8 cellular contexts compared by ENCODE assay signal in the genomic region with DNA sequence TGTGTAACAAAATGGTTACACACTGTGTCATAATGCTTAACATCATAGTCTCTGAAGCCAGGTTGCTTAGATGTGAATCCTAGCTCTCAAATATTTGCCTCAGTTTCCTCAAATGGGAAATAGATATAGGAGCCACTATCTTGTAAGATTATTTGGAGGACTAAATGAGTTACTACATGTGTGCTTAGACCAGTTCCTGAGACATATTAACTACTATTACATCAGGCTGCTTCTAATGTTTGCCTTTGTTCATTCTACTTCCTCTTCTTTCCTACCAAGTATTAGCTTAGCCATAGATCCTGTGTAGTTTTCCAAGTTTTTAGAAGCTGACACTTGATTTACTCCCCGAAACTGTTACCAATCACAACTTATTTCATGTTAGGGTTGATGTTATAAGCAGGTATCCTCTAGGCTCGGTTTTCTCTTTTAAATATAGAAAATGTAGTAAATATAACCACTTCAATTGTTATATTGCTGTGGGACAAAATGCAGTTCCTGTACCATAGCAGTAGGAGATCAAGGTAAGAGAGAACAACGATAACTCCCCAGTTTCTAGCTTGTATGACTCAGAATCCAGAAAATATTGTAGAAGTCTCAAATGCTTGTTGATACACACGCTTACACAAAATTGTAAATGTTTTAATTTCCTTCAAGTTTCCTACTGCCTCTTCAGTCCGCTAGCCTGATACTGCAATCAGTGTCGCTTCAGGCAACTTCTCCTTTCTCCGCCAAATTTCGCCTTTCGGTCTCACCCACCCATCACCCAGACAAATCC. TPM values are rescaled to one million over a fixed set of nuclear protein-coding genes. Genes with fewer than 3 reads are reported as not detected.
A peak's percentile ranks its signal among the peaks of the same experiment; 100 is the strongest.
DNase-seq lines count a peak whose midpoint lies in the region; ATAC-seq and TF ChIP-seq lines count a peak whose summit lies in the region.

No MANE protein-coding gene starts in this region.

- H3K4me1 ChIP-seq in GM23248 (ENCODE audit: insufficient read depth) = peaks cover 21% of the 10 kb centered on the region
- H3K4me1 ChIP-seq in mucosa of descending colon (ENCODE audit: low read depth) = peaks cover 5% of the 10 kb centered on the region

- peak overlapping the region; percentile 99 for H3K4me2 ChIP-seq in GM23248 (ENCODE audit: unreplicated experiment)

- H3K36me3 ChIP-seq in GM23248 (ENCODE audit: low read depth) (peaks cover 7% of the 10 kb centered on the region; the same call in 1 of the 2 replicates), mucosa of descending colon (ENCODE audit: low read depth) (no peaks in the 10 kb centered on the region)

- peaks cover 21% of the 10 kb centered on the region; the same call in 1 of the 2 replicates for H3F3A ChIP-seq in GM23248 (ENCODE audit: insufficient read depth)

- H3K27me3 ChIP-seq in GM23248 (replicated peaks; ENCODE audit: insufficient read depth) = no peaks in the 10 kb centered on the region

- no peaks in the 10 kb centered on the region for H3K9me3 ChIP-seq in GM23248 (ENCODE audit: low read depth)
- no peaks in the 10 kb centered on the region for H3K9me3 ChIP-seq in mucosa of descending colon

- H3K27ac ChIP-seq in GM23248 = peak overlapping the region; percentile 76

- no peaks in the 10 kb centered on the region for H3K27me3 Mint-ChIP-seq in dendritic cell treated with granulocyte-macrophage colony-stimulating factor and Interleukin-4, amounts not matched to agents 40 ng/mL and 50 ng/mL, for 4 days

- in situ Hi-C loops in GM23248 (cut with MboI) = no loop called here

- peak; percentile 1 for ATAC-seq in mucosa of descending colon
- ATAC-seq in HG02763 (IDR thresholded peaks at IDR 0.05; ENCODE audit: unreplicated experiment) = no peak

- no peaks in the 10 kb centered on the region for H3K9me2 ChIP-seq in GM23248 (ENCODE audit: insufficient read depth)

- H3K79me2 ChIP-seq in GM23248 (ENCODE audit: insufficient read depth) = peaks cover 25% of the 10 kb centered on the region; the same call in 1 of the 2 replicates

- H3K4me3 ChIP-seq in GM23248 (peak overlapping the region; percentile 88), mucosa of descending colon (peak overlapping the region; percentile 93)

- peak overlapping the region; percentile 20 for H3K4me3 Mint-ChIP-seq in dendritic cell treated with granulocyte-macrophage colony-stimulating factor and Interleukin-4, amounts not matched to agents 40 ng/mL and 50 ng/mL, for 4 days

- WGBS in GM23248 (ENCODE audit: low coverage in 1 of 2, low lambda C conversion rate in 2 of 2, missing lambda C conversion rate in 2 of 2), 2 experiments = 5 to 8% methylated on average over 9 of the region's 9 CpGs

- intact Hi-C loops in dendritic cell treated with granulocyte-macrophage colony-stimulating factor and Interleukin-4, amounts not matched to agents 40 ng/mL and 50 ng/mL, for 4 days (cut with micrococcal nuclease) = loop anchor here (5.0 to 10.0 kb wide), 2 partner anchors 48 to 409 kb away; partner anchors contain the start of gene NUP35
- intact Hi-C loops in mucosa of descending colon (cut with DNase I, micrococcal nuclease) = no loop called here

- H2AFZ ChIP-seq in GM23248 = peak overlapping the region; percentile 92

- peaks cover 24% of the 10 kb centered on the region for H3K4me1 Mint-ChIP-seq in dendritic cell treated with granulocyte-macrophage colony-stimulating factor and Interleukin-4, amounts not matched to agents 40 ng/mL and 50 ng/mL, for 4 days (ENCODE audit: low read depth)

- DNase-seq in AG20443 (ENCODE audit: low spot score) (peak; percentile 14), GM23248 (peak; percentile 70), NCI-H69 (lab: John Stamatoyannopoulos, UW) (peak; percentile 39), mucosa of descending colon (no peak), T1000 (lab: John Stamatoyannopoulos, UW) (no peak)
- DNase-seq in NK-92 treated with Interleukin-12 subunit alpha and Interleukin-12 subunit beta, amount 100 ng/mL, for 24 hours (lab: John Stamatoyannopoulos, UW) = no peak

- no peaks in the 10 kb centered on the region for H4K20me1 ChIP-seq in GM23248 (ENCODE audit: insufficient read depth)

- H3K9ac ChIP-seq in GM23248 = peak overlapping the region; percentile 85

- no peaks in the 10 kb centered on the region for H3K36me3 Mint-ChIP-seq in dendritic cell treated with granulocyte-macrophage colony-stimulating factor and Interleukin-4, amounts not matched to agents 40 ng/mL and 50 ng/mL, for 4 days (ENCODE audit: low read depth)

- H3K27ac Mint-ChIP-seq in dendritic cell treated with granulocyte-macrophage colony-stimulating factor and Interleukin-4, amounts not matched to agents 40 ng/mL and 50 ng/mL, for 4 days = no peak overlapping the region

- no peaks in the 10 kb centered on the region for H3K9me3 Mint-ChIP-seq in dendritic cell treated with granulocyte-macrophage colony-stimulating factor and Interleukin-4, amounts not matched to agents 40 ng/mL and 50 ng/mL, for 4 days

- TF ChIP-seq CTCF in mucosa of descending colon (IDR thresholded peaks at IDR 0.05) = no peak

RNA-seq across cellular contexts. Expression of gene DNAJC10, which starts 0.7 kb away (rescaled TPM):
- 94.5 and 96.0 TPM in 2 replicates for total RNA-seq in GM23248 (2014; rRNA removed; shearing (Covaris generic))
- polyA plus RNA-seq in GM23248 (2016; fragmentation: Nextera tagmentation; extraction: Ambion mirVana) = 115 and 117 TPM in 2 replicates
- total RNA-seq in mucosa of descending colon = 10 to 100 TPM; 49.9 to 69.2 (median 68.4) TPM

Comparison
In these comparisons a context has a peak if more than half of its experiments do, and no peak if none do; other contexts are left out.
1. DNase-seq: peak in AG20443 (single experiment), GM23248 (single experiment) and NCI-H69 (single experiment); none in mucosa of descending colon (0 of 3), NK-92 treated with Interleukin-12 subunit alpha and Interleukin-12 subunit beta, amount 100 ng/mL, for 24 hours (single experiment) and T1000 (single experiment).